ENCODE assay signal across 25 cellular contexts in genomic region chr12:132174703-132175490, GRCh38. TPM values are rescaled to one million over a fixed set of nuclear protein-coding genes. Genes with fewer than 3 reads are reported as not detected.
DNase-seq lines count a peak whose midpoint lies in the region; ATAC-seq and TF ChIP-seq lines count a peak whose summit lies in the region.
"Had no signal": no experiment of that assay in that cellular context is flagged by ENCODE, and none has a peak within 500 bp of the region (broad histone marks: within the 10 kb centered on the region; RNA-seq: fewer than 3 reads in every experiment).

No MANE protein-coding gene starts in this region.

- no peaks in the 10 kb centered on the region for H3K27me3 Mint-ChIP-seq in activated naive CD4-positive, alpha-beta T cell treated with anti-CD3 and anti-CD28 coated beads, Interleukin-2, amount 50 U/mL, for 24 hours

- no peaks in the 10 kb centered on the region for H3K9me3 Mint-ChIP-seq in activated naive CD4-positive, alpha-beta T cell treated with anti-CD3 and anti-CD28 coated beads, Interleukin-2, amount 50 U/mL, for 24 hours
- H3K9me3 Mint-ChIP-seq: activated T-cell treated with anti-CD3 and anti-CD28 coated beads, Interleukin-2, amount 50 U/mL, for 72 hours; effector memory CD8-positive, alpha-beta T cell; nephron; stimulated activated naive B cell treated with anti-CD40 and anti-IgM and Interleukin-4, amounts not matched to agents 10 μg/mL and 1 μg/mL and 100 μg/mL, for 72 hours had no signal

- TF ChIP-seq CTCF in GM12865 (IDR thresholded peaks at IDR 0.05; ENCODE audit: insufficient read depth, low read depth, low read length, missing control alignments) (no peak), RWPE2 (IDR thresholded peaks at IDR 0.05; ENCODE audit: poor library complexity, severe bottlenecking) (no peak), mucosa of descending colon (IDR thresholded peaks at IDR 0.05) (no peak)

- H3K4me3 Mint-ChIP-seq in activated naive CD4-positive, alpha-beta T cell treated with anti-CD3 and anti-CD28 coated beads, Interleukin-2, amount 50 U/mL, for 24 hours, result peak overlapping the region; percentile 55
- H3K4me3 Mint-ChIP-seq: activated T-cell treated with anti-CD3 and anti-CD28 coated beads, Interleukin-2, amount 50 U/mL, for 72 hours; effector memory CD8-positive, alpha-beta T cell; nephron; stimulated activated naive B cell treated with anti-CD40 and anti-IgM and Interleukin-4, amounts not matched to agents 10 μg/mL and 1 μg/mL and 100 μg/mL, for 72 hours; T-helper 17 cell had no signal

- no peaks in the 10 kb centered on the region for H3K36me3 Mint-ChIP-seq in activated naive CD4-positive, alpha-beta T cell treated with anti-CD3 and anti-CD28 coated beads, Interleukin-2, amount 50 U/mL, for 24 hours
- H3K36me3 Mint-ChIP-seq: stimulated activated naive B cell treated with anti-CD40 and anti-IgM and Interleukin-4, amounts not matched to agents 10 μg/mL and 1 μg/mL and 100 μg/mL, for 72 hours had no signal

- ATAC-seq in RWPE2 (ENCODE audit: low read depth) (no peak), mucosa of descending colon (no peak), GM21529 (IDR thresholded peaks at IDR 0.05; ENCODE audit: unreplicated experiment) (no peak), HG03097 (IDR thresholded peaks at IDR 0.05; ENCODE audit: low FRiP score, unreplicated experiment) (no peak)
- ATAC-seq: activated T-cell treated with anti-CD3 and anti-CD28 coated beads, Interleukin-2, amount 50 U/mL, for 72 hours; body of pancreas; effector memory CD8-positive, alpha-beta T cell; stimulated activated naive B cell treated with anti-CD40 and anti-IgM and Interleukin-4, amounts not matched to agents 10 μg/mL and 1 μg/mL and 100 μg/mL, for 72 hours; T-helper 17 cell had no signal

- H3K27ac Mint-ChIP-seq in activated naive CD4-positive, alpha-beta T cell treated with anti-CD3 and anti-CD28 coated beads, Interleukin-2, amount 50 U/mL, for 24 hours, result no peak overlapping the region
- H3K27ac Mint-ChIP-seq: activated T-cell treated with anti-CD3 and anti-CD28 coated beads, Interleukin-2, amount 50 U/mL, for 72 hours; effector memory CD8-positive, alpha-beta T cell; nephron; stimulated activated naive B cell treated with anti-CD40 and anti-IgM and Interleukin-4, amounts not matched to agents 10 μg/mL and 1 μg/mL and 100 μg/mL, for 72 hours; T-helper 17 cell had no signal

- no peak for DNase-seq in activated naive CD4-positive, alpha-beta T cell treated with anti-CD3 and anti-CD28 coated beads, Interleukin-2, amount 50 U/mL, for 16 hours
- DNase-seq in GM12865 (ENCODE audit: low read depth) (peak; percentile 27), RWPE2 (ENCODE audit: low spot score) (peak; percentile 46), mucosa of descending colon (peak in 2 of 3 donors; percentile 21 to 36), OCI-M2 (lab: John Stamatoyannopoulos, UW; ENCODE audit: unreplicated experiment) (no peak)
- DNase-seq: activated CD4-positive, alpha-beta T cell treated with anti-CD3 and anti-CD28 coated beads, Interleukin-2, amount 50 U/mL, for 48 hours; activated T-cell treated with anti-CD3 and anti-CD28 coated beads, Interleukin-2, amount 50 U/mL, for 72 hours; effector memory CD8-positive, alpha-beta T cell; H7; Karpas-422; NCI-H1092 treated with DMSO at 0.1 percent for 48 hours; NCI-H2081 treated with DMSO at 0.1 percent for 48 hours; NCI-H524; SJCRH30; stimulated activated CD4-positive, alpha-beta T cell treated with anti-CD3 and anti-CD28 coated beads, Interleukin-1b, Interleukin-23, amount 100 ng/mL, for 48 hours; stimulated activated naive B cell treated with anti-CD40 and anti-IgM and Interleukin-4, amounts not matched to agents 10 μg/mL and 1 μg/mL and 100 μg/mL, for 72 hours; thyroid gland had no signal

- H3K4me1 ChIP-seq in RWPE2 (ENCODE audit: insufficient read depth, poor library complexity, severe bottlenecking), result no peaks in the 10 kb centered on the region
- no peaks in the 10 kb centered on the region for H3K4me1 ChIP-seq in mucosa of descending colon (ENCODE audit: low read depth)
- H3K4me1 ChIP-seq: body of pancreas, parathyroid adenoma, SJCRH30, thyroid gland had no signal

- intact Hi-C loops in mucosa of descending colon (cut with DNase I, micrococcal nuclease), result no loop called here

- no peak overlapping the region for H3K27ac ChIP-seq in RWPE2 (ENCODE audit: poor library complexity, severe bottlenecking)
- H3K27ac ChIP-seq: body of pancreas, parathyroid adenoma, SJCRH30, thyroid gland, VCaP had no signal

- H3K36me3 ChIP-seq in RWPE2 (ENCODE audit: low read depth) (no peaks in the 10 kb centered on the region), mucosa of descending colon (ENCODE audit: low read depth) (no peaks in the 10 kb centered on the region)
- H3K36me3 ChIP-seq: SJCRH30, thyroid gland had no signal

- H3K4me3 ChIP-seq in GM12865 (ENCODE audit: low read depth, low read length), result no peak overlapping the region
- H3K4me3 ChIP-seq in RWPE2 (ENCODE audit: severe bottlenecking), result no peak overlapping the region
- H3K4me3 ChIP-seq in mucosa of descending colon, result no peak overlapping the region
- H3K4me3 ChIP-seq: body of pancreas, SJCRH30, thyroid gland had no signal

- H3K4me1 Mint-ChIP-seq in activated naive CD4-positive, alpha-beta T cell treated with anti-CD3 and anti-CD28 coated beads, Interleukin-2, amount 50 U/mL, for 24 hours, result peaks cover 34% of the 10 kb centered on the region

- H3K27me3 ChIP-seq in RWPE2 (ENCODE audit: insufficient read depth, poor library complexity, severe bottlenecking), result peaks cover 82% of the 10 kb centered on the region
- H3K27me3 ChIP-seq: thyroid gland had no signal

- H3K9me3 ChIP-seq in RWPE2 (ENCODE audit: severe bottlenecking), result no peaks in the 10 kb centered on the region
- H3K9me3 ChIP-seq in mucosa of descending colon, result no peaks in the 10 kb centered on the region
- H3K9me3 ChIP-seq: body of pancreas, SJCRH30, thyroid gland had no signal

RNA-seq across cellular contexts. Expression of gene NOC4L, which starts 30.6 kb away (rescaled TPM):
- 10 to 100 TPM; 12.9 to 17.5 (median 13.3) TPM for total RNA-seq in mucosa of descending colon

RNA-seq across cellular contexts. Expression of gene DDX51, which starts 30.8 kb away (rescaled TPM):
- 10 to 100 TPM; 14.2 to 18.7 (median 15.6) TPM for total RNA-seq in mucosa of descending colon

Comparison
In these comparisons a context has a peak if more than half of its experiments do, and no peak if none do; other contexts are left out.
1. DNase-seq: peak in GM12865 (single experiment), RWPE2 (single experiment) and mucosa of descending colon (2 of 3); none in activated naive CD4-positive, alpha-beta T cell treated with anti-CD3 and anti-CD28 coated beads, Interleukin-2, amount 50 U/mL, for 16 hours (single experiment) and OCI-M2 (single experiment).